ENCODE assay signal across 13 cellular contexts in the genomic region with DNA sequence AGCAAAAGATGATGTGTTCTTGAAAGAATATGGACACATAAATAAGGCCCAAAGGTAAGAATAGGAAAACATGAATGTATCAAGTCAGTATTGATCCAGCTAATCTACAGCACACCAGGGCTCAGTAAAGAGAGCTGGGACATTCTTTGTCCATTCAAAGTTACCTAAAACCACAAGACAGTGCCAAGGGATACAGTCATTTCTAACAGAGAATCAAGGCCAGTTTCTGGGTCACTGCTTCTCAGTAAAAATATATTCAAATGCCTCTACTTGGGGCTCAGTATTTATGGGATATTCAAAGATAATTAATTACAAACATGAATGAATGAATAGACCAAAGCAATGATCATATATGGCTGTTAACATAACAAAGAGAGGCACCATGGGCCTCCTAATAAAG. TPM values are rescaled to one million over a fixed set of nuclear protein-coding genes. Genes with fewer than 3 reads are reported as not detected.
A peak's percentile ranks its signal among the peaks of the same experiment; 100 is the strongest.
DNase-seq lines count a peak whose midpoint lies in the region; ATAC-seq and TF ChIP-seq lines count a peak whose summit lies in the region.
"Had no signal": no experiment of that assay in that cellular context is flagged by ENCODE, and none has a peak within 500 bp of the region (broad histone marks: within the 10 kb centered on the region; RNA-seq: fewer than 3 reads in every experiment).

No MANE protein-coding gene starts in this region.

- H3K27ac ChIP-seq in HUES48 (ENCODE audit: low read depth, low read length) (peak overlapping the region; percentile 21), adrenal gland (peak overlapping the region in 4 of 5 donors; percentile 18 to 60 (median 40))
- H3K27ac ChIP-seq: neural progenitor cell, SJCRH30 had no signal

- H3K27ac Mint-ChIP-seq in natural killer cell treated with Interleukin-12 subunit alpha and Interleukin-12 subunit beta and Interleukin-15 and Interleukin-18, amount 100 ng/mL, for 72 hours: peak overlapping the region; percentile 71 to 87
- peak overlapping the region in 1 of 2 donors; percentile 35 for H3K27ac Mint-ChIP-seq in T-cell
- H3K27ac Mint-ChIP-seq: neural progenitor cell had no signal

- intact Hi-C loops in adrenal gland (cut with DNase I): loop anchor here in 1 of 2 donors (10.0 kb wide), 1 partner anchor 47 kb away; no protein-coding TSS in a partner anchor

- TF ChIP-seq POLR2A in adrenal gland (IDR thresholded peaks at IDR 0.05): no peak

- H3K27me3 ChIP-seq in GM06990 (replicated peaks; ENCODE audit: control insufficient read depth, insufficient read depth, low read length): no peaks in the 10 kb centered on the region
- no peaks in the 10 kb centered on the region for H3K27me3 ChIP-seq in HUES48 (ENCODE audit: control insufficient read depth, insufficient read depth, low read length)
- H3K27me3 ChIP-seq in adrenal gland: no peaks in the 10 kb centered on the region
- H3K27me3 ChIP-seq: neural progenitor cell, SJCRH30 had no signal

- H3K36me3 ChIP-seq in GM06990 (ENCODE audit: control insufficient read depth, insufficient read depth, low read length) (peaks cover 11% of the 10 kb centered on the region), HUES48 (ENCODE audit: control insufficient read depth, insufficient read depth, low read length) (peaks cover 27% of the 10 kb centered on the region), adrenal gland (replicated peaks in 1 of 2) (peaks cover 0 to 10% of the 10 kb centered on the region in 2 donors)
- H3K36me3 ChIP-seq: neural progenitor cell had no signal

- H3K4me1 ChIP-seq in HUES48 (ENCODE audit: control insufficient read depth, insufficient read depth, low read length): peaks cover 49% of the 10 kb centered on the region
- peaks cover 27 to 36% of the 10 kb centered on the region in 2 donors for H3K4me1 ChIP-seq in adrenal gland (replicated peaks in 1 of 2)
- H3K4me1 ChIP-seq: SJCRH30 had no signal

- H3K36me3 Mint-ChIP-seq in natural killer cell treated with Interleukin-12 subunit alpha and Interleukin-12 subunit beta and Interleukin-15 and Interleukin-18, amount 100 ng/mL, for 72 hours: peaks cover 6% of the 10 kb centered on the region
- peaks cover 30% of the 10 kb centered on the region for H3K36me3 Mint-ChIP-seq in T-cell

- no peak overlapping the region for H3K9ac ChIP-seq in HUES48 (ENCODE audit: low read depth, low read length)
- H3K9ac ChIP-seq: neural progenitor cell had no signal

- TF ChIP-seq CTCF in GM06990 (IDR thresholded peaks at IDR 0.05; ENCODE audit: insufficient read depth, low read length, poor library complexity, severe bottlenecking): no peak
- TF ChIP-seq CTCF in adrenal gland (IDR thresholded peaks at IDR 0.05): no peak

- DNase-seq in GM06990 (ENCODE audit: extremely low read depth, insufficient read length) (peak; percentile 46), adrenal gland (peak in 1 of 7 donors; percentile 17), T-cell (no peak), DMS114 treated with DMSO at 0.1 percent for 48 hours (lab: John Stamatoyannopoulos, UW; ENCODE audit: unreplicated experiment) (no peak), HCEC 1CT (no peak), NCI-H2171 treated with DMSO at 0.1 percent for 48 hours (lab: John Stamatoyannopoulos, UW) (no peak)
- DNase-seq in natural killer cell treated with Interleukin-12 subunit alpha and Interleukin-12 subunit beta and Interleukin-15 and Interleukin-18, amount 100 ng/mL, for 72 hours (ENCODE audit: low spot score): no peak
- DNase-seq: amygdala; NCI-H446; SJCRH30; stimulated activated CD4-positive, alpha-beta T cell treated with anti-CD3 and anti-CD28 coated beads, Interleukin-2, amount 100 ng/mL, for 24 hours had no signal

- peak overlapping the region; percentile 55 for H3K4me3 Mint-ChIP-seq in natural killer cell treated with Interleukin-12 subunit alpha and Interleukin-12 subunit beta and Interleukin-15 and Interleukin-18, amount 100 ng/mL, for 72 hours
- no peak overlapping the region for H3K4me3 Mint-ChIP-seq in T-cell
- H3K4me3 Mint-ChIP-seq: neural progenitor cell had no signal

- no peak overlapping the region for H3K4me3 ChIP-seq in GM06990 (replicated peaks; ENCODE audit: low read depth, low read length)
- H3K4me3 ChIP-seq in HUES48 (ENCODE audit: low read depth, low read length): no peak overlapping the region
- H3K4me3 ChIP-seq in adrenal gland: no peak overlapping the region
- H3K4me3 ChIP-seq: neural progenitor cell, SJCRH30 had no signal

- POLR2A ChIA-PET in T-cell (lab: Charles Lee): no interaction called here

- H3K27me3 Mint-ChIP-seq in natural killer cell treated with Interleukin-12 subunit alpha and Interleukin-12 subunit beta and Interleukin-15 and Interleukin-18, amount 100 ng/mL, for 72 hours: no peaks in the 10 kb centered on the region
- no peaks in the 10 kb centered on the region for H3K27me3 Mint-ChIP-seq in T-cell

- peaks cover 48 to 56% of the 10 kb centered on the region in 2 donors for H3K4me1 Mint-ChIP-seq in natural killer cell treated with Interleukin-12 subunit alpha and Interleukin-12 subunit beta and Interleukin-15 and Interleukin-18, amount 100 ng/mL, for 72 hours (ENCODE audit: low read depth in 2 of 2)
- H3K4me1 Mint-ChIP-seq in T-cell: peaks cover 40 to 62% (median 58%) of the 10 kb centered on the region in 3 donors

- H3K9me3 ChIP-seq in HUES48 (ENCODE audit: control insufficient read depth, insufficient read depth, low read length) (no peaks in the 10 kb centered on the region), adrenal gland (replicated peaks in 1 of 3) (no peaks in the 10 kb centered on the region)
- H3K9me3 ChIP-seq: SJCRH30 had no signal

- peak in 1 of 2 donors; percentile 14 for ATAC-seq in natural killer cell treated with Interleukin-12 subunit alpha and Interleukin-12 subunit beta and Interleukin-15 and Interleukin-18, amount 100 ng/mL, for 72 hours
- ATAC-seq in T-cell (replicated peaks in 1 of 4): no peak

- H3K9me3 Mint-ChIP-seq in natural killer cell treated with Interleukin-12 subunit alpha and Interleukin-12 subunit beta and Interleukin-15 and Interleukin-18, amount 100 ng/mL, for 72 hours: no peaks in the 10 kb centered on the region
- H3K9me3 Mint-ChIP-seq in T-cell: no peaks in the 10 kb centered on the region

- CTCF ChIA-PET in T-cell (lab: Charles Lee): no interaction called here

RNA-seq across cellular contexts. Expression of a gene that starts 35.0 kb away (rescaled TPM):
- total RNA-seq in adrenal gland: 10 to 100 TPM; 21.7 to 30.7 (median 25.0) TPM
- 10 to 100 TPM in 1 of 3 donors, 1 to 10 TPM in 2; 4.5 to 18.4 (median 6.5) TPM for polyA plus RNA-seq in adrenal gland
- 10 to 100 TPM; 28.8 to 31.9 TPM for total RNA-seq in natural killer cell treated with Interleukin-12 subunit alpha and Interleukin-12 subunit beta and Interleukin-15 and Interleukin-18, amount 100 ng/mL, for 72 hours
- total RNA-seq in T-cell: 10 to 100 TPM; 19.3 to 22.2 (median 20.0) TPM
